In genomic region chr1:91245437-91245836, GRCh38 we compare ENCODE assay signal across 1 cellular context.
TF ChIP-seq lines count a peak whose summit lies in the region.

No MANE protein-coding gene starts in this region.

TF ChIP-seq in H1, 55 proteins besides CTCF, POLR2A, EP300 and RAD21 (continued from another document):
- TF ChIP-seq SIRT6 (IDR thresholded peaks at IDR 0.05; ENCODE audit: low read length) (no peak), RNF2 (IDR thresholded peaks at IDR 0.05; ENCODE audit: borderline replicate concordance, low read depth, low read length, missing control alignments, poor library complexity, severe bottlenecking) (no peak), POLR2AphosphoS5 (IDR thresholded peaks at IDR 0.05; ENCODE audit: low read depth, low read length) (no peak), SRF (IDR thresholded peaks at IDR 0.05; ENCODE audit: low read depth, low read length) (no peak), CHD1 (IDR thresholded peaks at IDR 0.05; ENCODE audit: low read depth, low read length) (no peak), NRF1 (IDR thresholded peaks at IDR 0.05; ENCODE audit: low read depth, low read length) (no peak), NANOG (IDR thresholded peaks at IDR 0.05; ENCODE audit: insufficient read depth, low read depth, low read length, poor library complexity, severe bottlenecking) (no peak), CEBPB (IDR thresholded peaks at IDR 0.05; ENCODE audit: low read depth, low read length) (no peak)
